In the genomic region with DNA sequence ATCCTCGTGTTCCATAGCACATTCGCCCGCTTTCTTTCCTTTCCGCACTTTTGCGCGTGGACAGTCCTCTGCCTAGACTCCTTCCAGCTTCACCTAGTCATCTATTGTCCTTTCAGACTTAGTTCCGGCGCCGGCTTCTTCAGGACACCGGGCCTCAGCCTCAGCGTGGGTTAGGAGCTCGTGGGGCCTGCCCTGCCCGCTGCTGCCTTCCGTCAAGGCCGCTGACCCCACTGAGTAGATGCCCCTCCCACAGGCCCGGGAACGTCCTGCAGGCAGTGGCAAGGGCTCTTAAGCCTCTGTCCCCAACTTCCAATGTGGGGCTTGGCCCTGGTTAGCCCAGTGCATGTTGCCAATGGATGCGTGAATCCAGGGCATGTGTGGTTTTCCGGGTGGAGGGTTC, we compare ENCODE assay signal across 25 cellular contexts. TPM values are rescaled to one million over a fixed set of nuclear protein-coding genes. Genes with fewer than 3 reads are reported as not detected.
DNase-seq lines count a peak whose midpoint lies in the region; ATAC-seq and TF ChIP-seq lines count a peak whose summit lies in the region.
"Had no signal": no experiment of that assay in that cellular context is flagged by ENCODE, and none has a peak within 500 bp of the region (broad histone marks: within the 10 kb centered on the region; RNA-seq: fewer than 3 reads in every experiment).

No MANE protein-coding gene starts in this region.

- no peak for TF ChIP-seq RAD21 in HCT116 (IDR thresholded peaks at IDR 0.05; ENCODE audit: low read depth)

- H3K4me2 ChIP-seq in HCT116 (ENCODE audit: low read length), result peak overlapping the region; percentile 29; the same call in 1 of the 2 replicates
- no peak overlapping the region for H3K4me2 ChIP-seq in mesendoderm (ENCODE audit: low read length)

- no peaks in the 10 kb centered on the region for H3K9me2 ChIP-seq in HCT116 (ENCODE audit: insufficient read depth)

- H3K9ac ChIP-seq in HCT116 (ENCODE audit: low read length) (no peak overlapping the region), mesendoderm (ENCODE audit: low read length) (peak overlapping the region; percentile 63), skeletal muscle tissue (ENCODE audit: low read depth in 1 of 3, low read length in 3 of 3) (no peak overlapping the region)

- H3K4me3 ChIP-seq in HCT116 (replicated peaks in 1 of 2; ENCODE audit: low read depth in 1 of 2, low read length in 2 of 2), result no peak overlapping the region
- peak overlapping the region in 34 of 59 donors; percentile 6 to 52 (median 32) for H3K4me3 ChIP-seq in dorsolateral prefrontal cortex
- no peak overlapping the region for H3K4me3 ChIP-seq in mesendoderm (ENCODE audit: low read length)
- H3K4me3 ChIP-seq in skeletal muscle tissue (ENCODE audit: low read length in 3 of 3), result peak overlapping the region in 2 of 3 donors; percentile 13 to 48
- peak overlapping the region in 1 of 2 donors; percentile 41 for H3K4me3 ChIP-seq in testis
- no peak overlapping the region for H3K4me3 ChIP-seq in stomach
- H3K4me3 ChIP-seq: cardiac muscle cell, HAP-1, K562, lower lobe of right lung, MG63, ovary had no signal

- H3K4ac ChIP-seq in mesendoderm (ENCODE audit: low read depth, low read length), result peak overlapping the region; percentile 49

- H3K9me3 ChIP-seq in HCT116 (ENCODE audit: control insufficient read depth in 1 of 2, insufficient read depth in 1 of 2, low read depth in 1 of 2, low read length in 2 of 2) (no peaks in the 10 kb centered on the region), skeletal muscle tissue (ENCODE audit: control insufficient read depth in 3 of 3, low read length in 3 of 3) (no peaks in the 10 kb centered on the region), testis (no peaks in the 10 kb centered on the region), stomach (no peaks in the 10 kb centered on the region)
- H3K9me3 ChIP-seq: HAP-1, heart right ventricle, lower lobe of right lung, MG63, ovary had no signal

- intact Hi-C loops in HCT116 (cut with micrococcal nuclease) (no loop called here), dorsolateral prefrontal cortex (cut with DNase I) (no loop called here), testis (cut with DNase I; ENCODE audit: low total_unique reads) (no loop called here), stomach (cut with DNase I; ENCODE audit: low total_unique reads) (no loop called here)

- RAD21 ChIA-PET in HCT116 (lab: Charles Lee; ENCODE audit: low non-redundant PET in 1 of 2, low total read pairs in 2 of 2, uncharacterized antibody in 2 of 2, unreplicated experiment in 2 of 2), result no interaction called here

- H2BK5ac ChIP-seq in mesendoderm (ENCODE audit: low read length), result no peak overlapping the region

- TF ChIP-seq POLR2A in HCT116 (IDR thresholded peaks at IDR 0.05; ENCODE audit: borderline replicate concordance, extremely low read depth, insufficient read depth, insufficient read length) (no peak), testis (IDR thresholded peaks at IDR 0.05) (no peak), stomach (IDR thresholded peaks at IDR 0.05) (no peak)

- H3K4me1 ChIP-seq in HCT116 (ENCODE audit: control insufficient read depth in 1 of 2, insufficient read depth in 2 of 2, low read length in 2 of 2), result peaks cover 3 to 13% of the 10 kb centered on the region in 2 experiments; a peak in 3 of 4 replicates
- H3K4me1 ChIP-seq in mesendoderm (ENCODE audit: control insufficient read depth, low read depth, low read length), result peaks cover 3% of the 10 kb centered on the region
- H3K4me1 ChIP-seq in skeletal muscle tissue (ENCODE audit: control insufficient read depth in 3 of 3, insufficient read depth in 3 of 3, low read length in 3 of 3), result peaks cover 0 to 7% (median 6%) of the 10 kb centered on the region in 3 donors
- H3K4me1 ChIP-seq in testis, result peaks cover 4% of the 10 kb centered on the region
- peaks cover 0 to 8% (median 4%) of the 10 kb centered on the region in 4 donors for H3K4me1 ChIP-seq in stomach
- H3K4me1 ChIP-seq: HAP-1, lower lobe of right lung had no signal

- TF ChIP-seq CTCF in HCT116 (IDR thresholded peaks at IDR 0.05 in 2 of 3, conservative IDR thresholded peaks at IDR 0.05 in 1 of 3; ENCODE audit: borderline replicate concordance in 1 of 3, insufficient read depth in 1 of 3, low read depth in 2 of 3, low read length in 2 of 3), result no peak
- TF ChIP-seq CTCF in dorsolateral prefrontal cortex (IDR thresholded peaks at IDR 0.05 in 54 of 56, conservative IDR thresholded peaks at IDR 0.05 in 2 of 56; ENCODE audit: low read depth in 1 of 56, partially characterized antibody in 56 of 56), result no peak
- no peak for TF ChIP-seq CTCF in testis (IDR thresholded peaks at IDR 0.05)
- TF ChIP-seq CTCF in stomach (IDR thresholded peaks at IDR 0.05), result no peak

- no peak for DNase-seq in HCT116 (ENCODE audit: low read depth, low spot score)
- DNase-seq in dorsolateral prefrontal cortex, result no peak
- no peak for DNase-seq in mesendoderm
- no peak for DNase-seq in testis
- no peak for DNase-seq in stomach
- DNase-seq in NCI-H2029 (lab: John Stamatoyannopoulos, UW), result no peak
- DNase-seq: activated naive CD8-positive, alpha-beta T cell treated with anti-CD3 and anti-CD28 coated beads, Interleukin-2, amount 50 U/mL, for 24 hours; CD4-positive, CD25-positive, alpha-beta regulatory T cell; NCI-H1417 treated with DMSO at 0.1 percent for 48 hours; NCI-H2107; RPMI8226; WERI-Rb-1 had no signal

- peak overlapping the region; percentile 87 for H2AFZ ChIP-seq in HCT116 (ENCODE audit: low read depth, low read length, poor library complexity, severe bottlenecking)

- H3K79me2 ChIP-seq in HCT116 (ENCODE audit: insufficient read depth, low read length) (no peaks in the 10 kb centered on the region), mesendoderm (ENCODE audit: control insufficient read depth, insufficient read depth, low read length) (no peaks in the 10 kb centered on the region)

- H4K5ac ChIP-seq in mesendoderm (ENCODE audit: low read length), result no peak overlapping the region

- POLR2A ChIA-PET in HCT116 (lab: Charles Lee), result no interaction called here

- peak overlapping the region; percentile 6 for H3K18ac ChIP-seq in mesendoderm (ENCODE audit: low read length)

- no peaks in the 10 kb centered on the region for H3K79me1 ChIP-seq in mesendoderm (ENCODE audit: low read length)

- H2AK5ac ChIP-seq in mesendoderm (ENCODE audit: low read length), result peak overlapping the region; percentile 9

- no peaks in the 10 kb centered on the region for H3K27me3 ChIP-seq in HCT116 (ENCODE audit: insufficient read depth, low read length)
- H3K27me3 ChIP-seq in dorsolateral prefrontal cortex, result no peaks in the 10 kb centered on the region
- no peaks in the 10 kb centered on the region for H3K27me3 ChIP-seq in mesendoderm (ENCODE audit: insufficient read depth, low read length, poor library complexity)
- peaks cover 0 to 6% (median 0%) of the 10 kb centered on the region in 3 donors for H3K27me3 ChIP-seq in skeletal muscle tissue (ENCODE audit: control insufficient read depth in 3 of 3, insufficient read depth in 3 of 3, low read length in 3 of 3)
- H3K27me3 ChIP-seq in testis, result no peaks in the 10 kb centered on the region
- H3K27me3 ChIP-seq in stomach, result no peaks in the 10 kb centered on the region
- H3K27me3 ChIP-seq: cardiac muscle cell, MG63, ovary had no signal

- BruUV-seq in HCT116 (replicated peaks; lab: Mats Ljungman, UMichigan), result no TSS peak

- no peak overlapping the region for H2BK120ac ChIP-seq in mesendoderm (ENCODE audit: low read depth, low read length)

- no peaks in the 10 kb centered on the region for H3K36me3 ChIP-seq in HCT116 (ENCODE audit: control insufficient read depth in 1 of 2, insufficient read depth in 2 of 2, low read length in 2 of 2)
- H3K36me3 ChIP-seq in mesendoderm (ENCODE audit: control insufficient read depth, insufficient read depth, low read length), result no peaks in the 10 kb centered on the region
- H3K36me3 ChIP-seq in skeletal muscle tissue (ENCODE audit: control insufficient read depth in 3 of 3, insufficient read depth in 3 of 3, low read length in 3 of 3), result no peaks in the 10 kb centered on the region
- no peaks in the 10 kb centered on the region for H3K36me3 ChIP-seq in testis (ENCODE audit: low read depth, missing control alignments)
- no peaks in the 10 kb centered on the region for H3K36me3 ChIP-seq in stomach
- H3K36me3 ChIP-seq: cardiac muscle cell, HAP-1, heart right ventricle, lower lobe of right lung, MG63, ovary, WERI-Rb-1 had no signal

- no peak overlapping the region for H4K8ac ChIP-seq in mesendoderm (ENCODE audit: low read depth, low read length)

- no CpG with 5 or more reads among the region's 19 CpGs for whole genome bisulfite sequencing in mesendoderm (ENCODE audit: extremely low coverage, insufficient coverage, low lambda C conversion rate)
- 38 to 58% methylated on average over 19 of the region's 19 CpGs for WGBS in testis, 2 donors
- WGBS in stomach, 5 donors, result 69 to 82% (median 73%) methylated on average over 19 of the region's 19 CpGs

- ATAC-seq in HCT116, result no peak
- ATAC-seq: activated naive CD8-positive, alpha-beta T cell treated with anti-CD3 and anti-CD28 coated beads, Interleukin-2, amount 50 U/mL, for 24 hours; SK-N-SH treated with all-trans-retinoic acid at 6 μM for 48 hours had no signal

- peak overlapping the region; percentile 83 for H3K56ac ChIP-seq in mesendoderm (ENCODE audit: low read length)

- peak overlapping the region; percentile 16 for H3K23ac ChIP-seq in mesendoderm (ENCODE audit: low read length)

- no peaks in the 10 kb centered on the region for H4K20me1 ChIP-seq in HCT116 (ENCODE audit: insufficient read depth)

- H3K27ac ChIP-seq in HCT116 (ENCODE audit: low read depth, low read length) (no peak overlapping the region), dorsolateral prefrontal cortex (no peak overlapping the region), mesendoderm (ENCODE audit: low read depth, low read length) (no peak overlapping the region), skeletal muscle tissue (ENCODE audit: low read depth, low read length) (no peak overlapping the region), testis (no peak overlapping the region), stomach (no peak overlapping the region)
- H3K27ac ChIP-seq: cardiac muscle cell, heart right ventricle, lower lobe of right lung, ovary, WERI-Rb-1 had no signal

- no peak overlapping the region for H2BK15ac ChIP-seq in mesendoderm (replicated peaks; ENCODE audit: low read depth)

- CTCF ChIA-PET in HCT116 (lab: Charles Lee), result no interaction called here

- no peak for TF ChIP-seq EP300 in stomach (IDR thresholded peaks at IDR 0.05)

TF ChIP-seq in HCT116, 20 proteins besides CTCF, POLR2A, EP300 and RAD21 (continues in another document):
- TF ChIP-seq SIN3A (IDR thresholded peaks at IDR 0.05; ENCODE audit: low read depth), result no peak
- no peak for TF ChIP-seq CEBPB (IDR thresholded peaks at IDR 0.05; ENCODE audit: low read depth)

RNA-seq across cellular contexts. Expression of a gene that starts 11.4 kb away (rescaled TPM):
- total RNA-seq in HCT116 (2021; ENCODE audit: unreplicated experiment), result not detected
- not detected in 2 replicates for polyA plus RNA-seq in HCT116 (2012)
- total RNA-seq in dorsolateral prefrontal cortex, result under 1 TPM in 1 of 120 experiments, not detected in 119; 0.85 TPM
- polyA plus RNA-seq in mesendoderm (2013, experiment 1 of 2), result 0.60 TPM
- 0.53 TPM for polyA plus RNA-seq in mesendoderm (2013, experiment 2 of 2)
- not detected for total RNA-seq in skeletal muscle tissue
- total RNA-seq in testis, result 10 to 100 TPM; 44.5 to 51.8 TPM
- 107 TPM for polyA plus RNA-seq in testis (ENCODE audit: insufficient read depth, low read depth, low replicate concordance)
- total RNA-seq in stomach, result not detected
- polyA plus RNA-seq in stomach, result not detected
- total RNA-seq: cardiac muscle cell; CD4-positive, CD25-positive, alpha-beta regulatory T cell; dermis microvascular lymphatic vessel endothelial cell; fibroblast of villous mesenchyme; heart right ventricle; lower lobe of right lung; ovary; right cardiac atrium; subcutaneous adipose tissue had no signal
- polyA plus RNA-seq: cardiac muscle cell; CD4-positive, CD25-positive, alpha-beta regulatory T cell; heart right ventricle; right cardiac atrium had no signal

Comparison
In these comparisons a context has a peak if more than half of its experiments do, and no peak if none do; other contexts are left out.
1. H3K4me3 ChIP-seq: peak in dorsolateral prefrontal cortex (34 of 59) and skeletal muscle tissue (2 of 3); none in HCT116 (0 of 2), mesendoderm (single experiment) and stomach (0 of 4).
2. RNA of a gene that starts 11.4 kb away (total RNA-seq): 44.5 to 51.8 TPM in testis; not detected in HCT116 (single experiment), 0.85 TPM in dorsolateral prefrontal cortex, not detected in skeletal muscle tissue (single experiment) and not detected in stomach; every median in the first group is over 10 times any median in the second.